ENCODE assay signal across 27 cellular contexts in the genomic region with DNA sequence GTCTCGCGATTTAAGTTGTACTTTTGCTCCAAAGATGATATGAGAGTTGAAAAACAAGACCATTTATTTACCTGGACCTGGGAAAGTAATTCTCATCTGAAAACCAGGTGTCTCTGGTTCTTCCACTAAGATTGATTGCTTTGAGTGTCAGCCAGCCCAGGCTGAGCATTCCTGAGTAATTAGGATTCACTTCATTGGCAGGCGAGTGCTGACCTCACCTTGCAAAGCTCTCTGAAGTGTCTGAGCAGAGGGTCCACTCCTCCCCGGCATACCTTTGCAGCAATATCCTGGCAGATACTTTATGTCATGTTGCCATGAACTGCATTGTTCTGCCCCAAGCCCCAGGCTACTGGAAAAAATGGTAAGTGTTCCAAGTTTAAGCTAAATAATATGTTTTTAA.
DNase-seq lines count a peak whose midpoint lies in the region; ATAC-seq and TF ChIP-seq lines count a peak whose summit lies in the region.
"Had no signal": no experiment of that assay in that cellular context is flagged by ENCODE, and none has a peak within 500 bp of the region (broad histone marks: within the 10 kb centered on the region; RNA-seq: fewer than 3 reads in every experiment).

No MANE protein-coding gene starts in this region.

- H3K27me3 ChIP-seq in breast epithelium (no peaks in the 10 kb centered on the region), left lung (peaks cover 0 to 11% of the 10 kb centered on the region in 2 donors)
- H3K27me3 ChIP-seq: cardiac muscle cell, thyroid gland had no signal

- no peaks in the 10 kb centered on the region for H3K4me1 Mint-ChIP-seq in MCF 10A (ENCODE audit: insufficient read depth, unreplicated experiment)
- H3K4me1 Mint-ChIP-seq: B cell, immature natural killer cell had no signal

- H3K4me3 ChIP-seq in breast epithelium (peak overlapping the region in 1 of 3 donors; percentile 30), epithelial cell of esophagus (ENCODE audit: low read length) (no peak overlapping the region), left lung (no peak overlapping the region), lower leg skin (ENCODE audit: low read depth, poor library complexity, severe bottlenecking) (no peak overlapping the region)
- H3K4me3 ChIP-seq: cardiac muscle cell, thyroid gland had no signal

- H3K9me3 ChIP-seq in breast epithelium (no peaks in the 10 kb centered on the region), left lung (no peaks in the 10 kb centered on the region)
- H3K9me3 ChIP-seq: thyroid gland had no signal

- no peak for TF ChIP-seq CTCF in MCF 10A (IDR thresholded peaks at IDR 0.05; ENCODE audit: unreplicated experiment)
- TF ChIP-seq CTCF in breast epithelium (IDR thresholded peaks at IDR 0.05), result no peak
- TF ChIP-seq CTCF in epithelial cell of esophagus (IDR thresholded peaks at IDR 0.05; ENCODE audit: insufficient read depth, low read depth, low read length, missing control alignments), result no peak
- TF ChIP-seq CTCF in left lung (IDR thresholded peaks at IDR 0.05), result no peak
- no peak for TF ChIP-seq CTCF in GM13976 (IDR thresholded peaks at IDR 0.05; ENCODE audit: borderline replicate concordance, control extremely low read depth, extremely low read depth, insufficient read depth, missing control alignments)
- no peak for TF ChIP-seq CTCF in lower leg skin (IDR thresholded peaks at IDR 0.05)

- no peak for TF ChIP-seq POLR2A in breast epithelium (IDR thresholded peaks at IDR 0.05)
- TF ChIP-seq POLR2A in lower leg skin (IDR thresholded peaks at IDR 0.05), result no peak

- no peaks in the 10 kb centered on the region for H3K9me3 Mint-ChIP-seq in MCF 10A (ENCODE audit: unreplicated experiment)
- H3K9me3 Mint-ChIP-seq: activated naive CD4-positive, alpha-beta T cell treated with anti-CD3 and anti-CD28 coated beads for 36 hours; activated T-cell treated with anti-CD3 and anti-CD28 coated beads, Interleukin-2, amount 50 U/mL, for 4 hours; immature natural killer cell; stimulated activated naive CD8-positive, alpha-beta T cell treated with anti-CD3 and anti-CD28 coated beads, Interleukin-15, Interleukin-2, amounts not matched to agents 100 ng/mL and 50 ng/mL, for 24 hours had no signal

- intact Hi-C loops in MCF 10A (cut with micrococcal nuclease), result no loop called here
- intact Hi-C loops in breast epithelium (cut with DNase I; ENCODE audit: low total_unique reads), result no loop called here
- intact Hi-C loops in left lung (cut with DNase I), result no loop called here
- intact Hi-C loops in lower leg skin (cut with DNase I; ENCODE audit: low total_unique reads), result no loop called here

- H3K36me3 ChIP-seq in breast epithelium, result no peaks in the 10 kb centered on the region
- no peaks in the 10 kb centered on the region for H3K36me3 ChIP-seq in left lung
- H3K36me3 ChIP-seq: cardiac muscle cell, thyroid gland had no signal

- H3K27ac ChIP-seq in breast epithelium (no peak overlapping the region), left lung (no peak overlapping the region)
- H3K27ac ChIP-seq: cardiac muscle cell, HL-60, thyroid gland had no signal

- no peak overlapping the region for H3K27ac Mint-ChIP-seq in MCF 10A (ENCODE audit: low read depth, unreplicated experiment)
- H3K27ac Mint-ChIP-seq: activated naive CD4-positive, alpha-beta T cell treated with anti-CD3 and anti-CD28 coated beads for 36 hours; B cell; immature natural killer cell; stimulated activated naive CD8-positive, alpha-beta T cell treated with anti-CD3 and anti-CD28 coated beads, Interleukin-15, Interleukin-2, amounts not matched to agents 100 ng/mL and 50 ng/mL, for 24 hours had no signal

- H3K4me3 Mint-ChIP-seq in MCF 10A (ENCODE audit: unreplicated experiment), result no peak overlapping the region
- H3K4me3 Mint-ChIP-seq: activated naive CD4-positive, alpha-beta T cell treated with anti-CD3 and anti-CD28 coated beads for 36 hours; activated T-cell treated with anti-CD3 and anti-CD28 coated beads, Interleukin-2, amount 50 U/mL, for 4 hours; B cell; immature natural killer cell; stimulated activated naive CD8-positive, alpha-beta T cell treated with anti-CD3 and anti-CD28 coated beads, Interleukin-15, Interleukin-2, amounts not matched to agents 100 ng/mL and 50 ng/mL, for 24 hours had no signal

- POLR2A ChIA-PET in MCF 10A (lab: Yijun Ruan, JAX), result interaction anchor here (0.8 kb wide), 1 partner anchor 88 kb away, joined by 3 read pairs; no protein-coding TSS in a partner anchor

- in situ Hi-C loops in GM13976 (cut with MboI; ENCODE audit: low sequenced_read_pairs, unreplicated experiment), result no loop called here

- H3K36me3 Mint-ChIP-seq in MCF 10A (ENCODE audit: insufficient read depth, unreplicated experiment), result no peaks in the 10 kb centered on the region
- H3K36me3 Mint-ChIP-seq: immature natural killer cell had no signal

- 26 to 39% methylated on average over 4 of the region's 4 CpGs for WGBS in lower leg skin, 2 donors

- DNase-seq in MCF 10A (ENCODE audit: unreplicated experiment) (peak; percentile 9), breast epithelium (ENCODE audit: low spot score in 2 of 2) (no peak), epithelial cell of esophagus (ENCODE audit: low read depth) (peak; percentile 61), left lung (no peak), GM13976 (ENCODE audit: low spot score) (no peak), NCI-H1694 treated with DMSO at 0.1 percent for 48 hours (lab: John Stamatoyannopoulos, UW) (no peak), lower leg skin (ENCODE audit: low spot score in 2 of 2) (no peak)
- DNase-seq: activated CD8-positive, alpha-beta memory T cell treated with anti-CD3 and anti-CD28 coated beads for 24 hours; activated naive CD4-positive, alpha-beta T cell treated with anti-CD3 and anti-CD28 coated beads for 36 hours; activated T-cell treated with anti-CD3 and anti-CD28 coated beads, Interleukin-2, amount 50 U/mL, for 4 hours; amygdala; dermis blood vessel endothelial cell; DMS79; immature natural killer cell; NCI-H1436 treated with DMSO at 0.1 percent for 48 hours; NCI-H2171; NCI-H82; PC-3; right cardiac atrium; SIG-M5; stimulated activated CD4-positive, alpha-beta T cell treated with anti-CD3 and anti-CD28 coated beads, Interleukin-4, amount 100 ng/mL, for 4 hours had no signal

- peak; percentile 32 for ATAC-seq in left lung
- no peak for ATAC-seq in GM19452 (IDR thresholded peaks at IDR 0.05; ENCODE audit: unreplicated experiment)
- ATAC-seq: activated T-cell treated with anti-CD3 and anti-CD28 coated beads, Interleukin-2, amount 50 U/mL, for 4 hours; PC-3; right cardiac atrium had no signal

- BruUV-seq in MCF 10A (replicated peaks; lab: Mats Ljungman, UMichigan), result no TSS peak

- H3K4me1 ChIP-seq in breast epithelium (no peaks in the 10 kb centered on the region), left lung (no peaks in the 10 kb centered on the region)
- H3K4me1 ChIP-seq: thyroid gland had no signal

- H3K27me3 Mint-ChIP-seq in MCF 10A (ENCODE audit: insufficient read depth, unreplicated experiment), result no peaks in the 10 kb centered on the region

- CTCF ChIA-PET in MCF 10A (lab: Yijun Ruan, JAX), result interaction anchor here (0.7 to 2.4 kb wide), 2 partner anchors 11 to 25 kb away, joined by 3 to 16 read pairs; no protein-coding TSS in a partner anchor

Comparison
In these comparisons a context has a peak if more than half of its experiments do, and no peak if none do; other contexts are left out.
1. DNase-seq: peak in MCF 10A (single experiment) and epithelial cell of esophagus (single experiment); none in breast epithelium (0 of 2), left lung (0 of 2), GM13976 (single experiment), NCI-H1694 treated with DMSO at 0.1 percent for 48 hours (single experiment) and lower leg skin (0 of 2).